1 cellular context compared by ENCODE assay signal in the genomic region with DNA sequence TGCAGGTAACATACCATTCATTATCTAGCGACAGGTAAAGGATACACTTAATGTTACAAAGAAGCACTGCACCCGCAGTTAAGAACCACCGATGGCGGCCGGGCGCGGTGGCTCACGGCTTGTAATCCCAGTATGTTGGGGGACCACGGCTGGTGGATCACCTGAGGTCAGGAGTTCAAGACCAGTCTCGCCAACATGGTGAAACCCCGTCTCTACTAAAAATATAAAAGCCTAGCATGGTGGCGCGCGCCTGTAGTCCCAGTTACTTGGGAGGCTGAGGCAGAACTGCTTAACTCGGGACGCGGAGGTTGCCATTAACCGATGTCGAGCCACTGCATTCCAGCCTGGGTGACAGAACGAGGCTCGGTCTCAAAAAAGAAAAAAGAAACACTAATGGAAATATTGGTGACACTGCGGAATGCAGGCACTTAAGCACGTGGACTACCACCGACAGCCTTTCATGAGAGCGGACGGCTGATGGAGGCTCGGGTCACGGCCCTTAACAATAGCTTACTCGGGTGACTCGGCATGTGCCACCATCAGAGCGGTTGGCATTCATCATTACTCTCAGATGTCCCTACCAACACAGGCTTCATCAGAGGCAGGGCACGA.
TF ChIP-seq lines count a peak whose summit lies in the region.

No MANE protein-coding gene starts in this region.

TF ChIP-seq in HepG2, 621 proteins besides CTCF, POLR2A, EP300 and RAD21 (continued from another document and continues in another):
- TF ChIP-seq, protein P1, sequence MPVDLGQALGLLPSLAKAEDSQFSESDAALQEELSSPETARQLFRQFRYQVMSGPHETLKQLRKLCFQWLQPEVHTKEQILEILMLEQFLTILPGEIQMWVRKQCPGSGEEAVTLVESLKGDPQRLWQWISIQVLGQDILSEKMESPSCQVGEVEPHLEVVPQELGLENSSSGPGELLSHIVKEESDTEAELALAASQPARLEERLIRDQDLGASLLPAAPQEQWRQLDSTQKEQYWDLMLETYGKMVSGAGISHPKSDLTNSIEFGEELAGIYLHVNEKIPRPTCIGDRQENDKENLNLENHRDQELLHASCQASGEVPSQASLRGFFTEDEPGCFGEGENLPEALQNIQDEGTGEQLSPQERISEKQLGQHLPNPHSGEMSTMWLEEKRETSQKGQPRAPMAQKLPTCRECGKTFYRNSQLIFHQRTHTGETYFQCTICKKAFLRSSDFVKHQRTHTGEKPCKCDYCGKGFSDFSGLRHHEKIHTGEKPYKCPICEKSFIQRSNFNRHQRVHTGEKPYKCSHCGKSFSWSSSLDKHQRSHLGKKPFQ (CRISPR knock-in tag; IDR thresholded peaks at IDR 0.05; ENCODE audit: insufficient replicate concordance) = no peak
- no peak for TF ChIP-seq ZBTB43 (CRISPR knock-in tag; conservative IDR thresholded peaks at IDR 0.05)
- no peak for TF ChIP-seq PHF20 (CRISPR knock-in tag; IDR thresholded peaks at IDR 0.05)
- no peak for TF ChIP-seq ZNF546 (CRISPR knock-in tag; conservative IDR thresholded peaks at IDR 0.05)
- peak; percentile 80; the same call in 1 of the 2 replicates for TF ChIP-seq MYC (CRISPR knock-in tag; IDR thresholded peaks at IDR 0.05; ENCODE audit: borderline replicate concordance)
- TF ChIP-seq ZNF263 (CRISPR knock-in tag; IDR thresholded peaks at IDR 0.05) = no peak
- peak; percentile 47; the same call in 1 of the 2 replicates for TF ChIP-seq ZNF224 (CRISPR knock-in tag; IDR thresholded peaks at IDR 0.05)
- TF ChIP-seq BHLHE40 (IDR thresholded peaks at IDR 0.05; ENCODE audit: low read length) = peak; percentile 50; the same call in 1 of the 2 replicates
- no peak for TF ChIP-seq MIXL1 (CRISPR knock-in tag; IDR thresholded peaks at IDR 0.05)
- TF ChIP-seq, protein P2, sequence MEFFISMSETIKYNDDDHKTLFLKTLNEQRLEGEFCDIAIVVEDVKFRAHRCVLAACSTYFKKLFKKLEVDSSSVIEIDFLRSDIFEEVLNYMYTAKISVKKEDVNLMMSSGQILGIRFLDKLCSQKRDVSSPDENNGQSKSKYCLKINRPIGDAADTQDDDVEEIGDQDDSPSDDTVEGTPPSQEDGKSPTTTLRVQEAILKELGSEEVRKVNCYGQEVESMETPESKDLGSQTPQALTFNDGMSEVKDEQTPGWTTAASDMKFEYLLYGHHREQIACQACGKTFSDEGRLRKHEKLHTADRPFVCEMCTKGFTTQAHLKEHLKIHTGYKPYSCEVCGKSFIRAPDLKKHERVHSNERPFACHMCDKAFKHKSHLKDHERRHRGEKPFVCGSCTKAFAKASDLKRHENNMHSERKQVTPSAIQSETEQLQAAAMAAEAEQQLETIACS (CRISPR knock-in tag; IDR thresholded peaks at IDR 0.05) = 0 out of 2 replicates have a peak, but pooled peaks have one; percentile 6
- TF ChIP-seq, protein P3, sequence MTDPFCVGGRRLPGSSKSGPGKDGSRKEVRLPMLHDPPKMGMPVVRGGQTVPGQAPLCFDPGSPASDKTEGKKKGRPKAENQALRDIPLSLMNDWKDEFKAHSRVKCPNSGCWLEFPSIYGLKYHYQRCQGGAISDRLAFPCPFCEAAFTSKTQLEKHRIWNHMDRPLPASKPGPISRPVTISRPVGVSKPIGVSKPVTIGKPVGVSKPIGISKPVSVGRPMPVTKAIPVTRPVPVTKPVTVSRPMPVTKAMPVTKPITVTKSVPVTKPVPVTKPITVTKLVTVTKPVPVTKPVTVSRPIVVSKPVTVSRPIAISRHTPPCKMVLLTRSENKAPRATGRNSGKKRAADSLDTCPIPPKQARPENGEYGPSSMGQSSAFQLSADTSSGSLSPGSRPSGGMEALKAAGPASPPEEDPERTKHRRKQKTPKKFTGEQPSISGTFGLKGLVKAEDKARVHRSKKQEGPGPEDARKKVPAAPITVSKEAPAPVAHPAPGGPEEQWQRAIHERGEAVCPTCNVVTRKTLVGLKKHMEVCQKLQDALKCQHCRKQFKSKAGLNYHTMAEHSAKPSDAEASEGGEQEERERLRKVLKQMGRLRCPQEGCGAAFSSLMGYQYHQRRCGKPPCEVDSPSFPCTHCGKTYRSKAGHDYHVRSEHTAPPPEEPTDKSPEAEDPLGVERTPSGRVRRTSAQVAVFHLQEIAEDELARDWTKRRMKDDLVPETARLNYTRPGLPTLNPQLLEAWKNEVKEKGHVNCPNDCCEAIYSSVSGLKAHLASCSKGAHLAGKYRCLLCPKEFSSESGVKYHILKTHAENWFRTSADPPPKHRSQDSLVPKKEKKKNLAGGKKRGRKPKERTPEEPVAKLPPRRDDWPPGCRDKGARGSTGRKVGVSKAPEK (CRISPR knock-in tag; IDR thresholded peaks at IDR 0.05; ENCODE audit: borderline replicate concordance) = 0 out of 2 replicates have a peak, but pooled peaks have one; percentile 39
- TF ChIP-seq ZNF737 (CRISPR knock-in tag; IDR thresholded peaks at IDR 0.05; ENCODE audit: borderline replicate concordance) = peak; percentile 26; the same call in 1 of the 2 replicates
- TF ChIP-seq ZNF691 (CRISPR knock-in tag; IDR thresholded peaks at IDR 0.05; ENCODE audit: borderline replicate concordance, low read depth) = no peak
- no peak for TF ChIP-seq E2F1 (CRISPR knock-in tag; IDR thresholded peaks at IDR 0.05)
- no peak for TF ChIP-seq NFAT5 (CRISPR knock-in tag; IDR thresholded peaks at IDR 0.05)
- TF ChIP-seq ZNF337 (CRISPR knock-in tag; IDR thresholded peaks at IDR 0.05; ENCODE audit: borderline replicate concordance, low read depth) = no peak
- peak; percentile 55; the same call in 1 of the 2 replicates for TF ChIP-seq MXD1 (CRISPR knock-in tag; IDR thresholded peaks at IDR 0.05)
- TF ChIP-seq, protein P4, sequence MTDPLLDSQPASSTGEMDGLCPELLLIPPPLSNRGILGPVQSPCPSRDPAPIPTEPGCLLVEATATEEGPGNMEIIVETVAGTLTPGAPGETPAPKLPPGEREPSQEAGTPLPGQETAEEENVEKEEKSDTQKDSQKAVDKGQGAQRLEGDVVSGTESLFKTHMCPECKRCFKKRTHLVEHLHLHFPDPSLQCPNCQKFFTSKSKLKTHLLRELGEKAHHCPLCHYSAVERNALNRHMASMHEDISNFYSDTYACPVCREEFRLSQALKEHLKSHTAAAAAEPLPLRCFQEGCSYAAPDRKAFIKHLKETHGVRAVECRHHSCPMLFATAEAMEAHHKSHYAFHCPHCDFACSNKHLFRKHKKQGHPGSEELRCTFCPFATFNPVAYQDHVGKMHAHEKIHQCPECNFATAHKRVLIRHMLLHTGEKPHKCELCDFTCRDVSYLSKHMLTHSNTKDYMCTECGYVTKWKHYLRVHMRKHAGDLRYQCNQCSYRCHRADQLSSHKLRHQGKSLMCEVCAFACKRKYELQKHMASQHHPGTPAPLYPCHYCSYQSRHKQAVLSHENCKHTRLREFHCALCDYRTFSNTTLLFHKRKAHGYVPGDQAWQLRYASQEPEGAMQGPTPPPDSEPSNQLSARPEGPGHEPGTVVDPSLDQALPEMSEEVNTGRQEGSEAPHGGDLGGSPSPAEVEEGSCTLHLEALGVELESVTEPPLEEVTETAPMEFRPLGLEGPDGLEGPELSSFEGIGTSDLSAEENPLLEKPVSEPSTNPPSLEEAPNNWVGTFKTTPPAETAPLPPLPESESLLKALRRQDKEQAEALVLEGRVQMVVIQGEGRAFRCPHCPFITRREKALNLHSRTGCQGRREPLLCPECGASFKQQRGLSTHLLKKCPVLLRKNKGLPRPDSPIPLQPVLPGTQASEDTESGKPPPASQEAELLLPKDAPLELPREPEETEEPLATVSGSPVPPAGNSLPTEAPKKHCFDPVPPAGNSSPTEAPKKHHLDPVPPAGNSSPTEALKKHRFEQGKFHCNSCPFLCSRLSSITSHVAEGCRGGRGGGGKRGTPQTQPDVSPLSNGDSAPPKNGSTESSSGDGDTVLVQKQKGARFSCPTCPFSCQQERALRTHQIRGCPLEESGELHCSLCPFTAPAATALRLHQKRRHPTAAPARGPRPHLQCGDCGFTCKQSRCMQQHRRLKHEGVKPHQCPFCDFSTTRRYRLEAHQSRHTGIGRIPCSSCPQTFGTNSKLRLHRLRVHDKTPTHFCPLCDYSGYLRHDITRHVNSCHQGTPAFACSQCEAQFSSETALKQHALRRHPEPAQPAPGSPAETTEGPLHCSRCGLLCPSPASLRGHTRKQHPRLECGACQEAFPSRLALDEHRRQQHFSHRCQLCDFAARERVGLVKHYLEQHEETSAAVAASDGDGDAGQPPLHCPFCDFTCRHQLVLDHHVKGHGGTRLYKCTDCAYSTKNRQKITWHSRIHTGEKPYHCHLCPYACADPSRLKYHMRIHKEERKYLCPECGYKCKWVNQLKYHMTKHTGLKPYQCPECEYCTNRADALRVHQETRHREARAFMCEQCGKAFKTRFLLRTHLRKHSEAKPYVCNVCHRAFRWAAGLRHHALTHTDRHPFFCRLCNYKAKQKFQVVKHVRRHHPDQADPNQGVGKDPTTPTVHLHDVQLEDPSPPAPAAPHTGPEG (CRISPR knock-in tag; IDR thresholded peaks at IDR 0.05) = 0 out of 2 replicates have a peak, but pooled peaks have one; percentile 44
- TF ChIP-seq ZNF441 (CRISPR knock-in tag; IDR thresholded peaks at IDR 0.05; ENCODE audit: borderline replicate concordance) = no peak
- TF ChIP-seq GLMP (CRISPR knock-in tag; IDR thresholded peaks at IDR 0.05; ENCODE audit: borderline replicate concordance) = peak; percentile 72; the same call in 1 of the 2 replicates
- no peak for TF ChIP-seq NBN (conservative IDR thresholded peaks at IDR 0.05)
- TF ChIP-seq ARNT2 (CRISPR knock-in tag; IDR thresholded peaks at IDR 0.05; ENCODE audit: low read depth) = peak; percentile 11
- no peak for TF ChIP-seq ZSCAN30 (CRISPR knock-in tag; IDR thresholded peaks at IDR 0.05)
- TF ChIP-seq SRF (IDR thresholded peaks at IDR 0.05; ENCODE audit: low read depth, low read length) = no peak
- TF ChIP-seq ZNF430 (CRISPR knock-in tag; IDR thresholded peaks at IDR 0.05) = peak; percentile 35; the same call in 1 of the 2 replicates
